4 cellular contexts compared by ENCODE assay signal in the genomic region with DNA sequence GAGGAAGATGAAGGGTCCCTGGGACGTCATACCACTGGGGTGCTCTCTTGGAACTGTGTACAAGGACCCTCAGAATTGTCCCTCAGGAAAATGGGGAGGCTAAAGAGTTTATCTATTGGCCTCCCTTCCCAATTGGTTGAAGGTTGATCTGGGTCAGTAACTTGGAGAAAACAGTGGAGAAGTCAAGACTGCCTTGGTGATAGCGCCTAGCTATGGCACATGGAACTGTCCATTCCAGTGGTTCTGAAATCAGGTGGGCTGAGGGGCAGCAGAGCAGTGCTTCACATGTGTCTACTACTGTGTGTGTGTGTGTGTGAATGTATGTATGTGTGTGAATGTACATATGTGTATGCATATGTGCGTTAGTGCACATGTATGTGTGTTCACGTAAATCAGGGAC.
TF ChIP-seq lines count a peak whose summit lies in the region.

No MANE protein-coding gene starts in this region.

TF ChIP-seq in A549, 52 proteins besides CTCF, POLR2A, EP300 and RAD21 (continued from another document):
- TF ChIP-seq, protein P1, sequence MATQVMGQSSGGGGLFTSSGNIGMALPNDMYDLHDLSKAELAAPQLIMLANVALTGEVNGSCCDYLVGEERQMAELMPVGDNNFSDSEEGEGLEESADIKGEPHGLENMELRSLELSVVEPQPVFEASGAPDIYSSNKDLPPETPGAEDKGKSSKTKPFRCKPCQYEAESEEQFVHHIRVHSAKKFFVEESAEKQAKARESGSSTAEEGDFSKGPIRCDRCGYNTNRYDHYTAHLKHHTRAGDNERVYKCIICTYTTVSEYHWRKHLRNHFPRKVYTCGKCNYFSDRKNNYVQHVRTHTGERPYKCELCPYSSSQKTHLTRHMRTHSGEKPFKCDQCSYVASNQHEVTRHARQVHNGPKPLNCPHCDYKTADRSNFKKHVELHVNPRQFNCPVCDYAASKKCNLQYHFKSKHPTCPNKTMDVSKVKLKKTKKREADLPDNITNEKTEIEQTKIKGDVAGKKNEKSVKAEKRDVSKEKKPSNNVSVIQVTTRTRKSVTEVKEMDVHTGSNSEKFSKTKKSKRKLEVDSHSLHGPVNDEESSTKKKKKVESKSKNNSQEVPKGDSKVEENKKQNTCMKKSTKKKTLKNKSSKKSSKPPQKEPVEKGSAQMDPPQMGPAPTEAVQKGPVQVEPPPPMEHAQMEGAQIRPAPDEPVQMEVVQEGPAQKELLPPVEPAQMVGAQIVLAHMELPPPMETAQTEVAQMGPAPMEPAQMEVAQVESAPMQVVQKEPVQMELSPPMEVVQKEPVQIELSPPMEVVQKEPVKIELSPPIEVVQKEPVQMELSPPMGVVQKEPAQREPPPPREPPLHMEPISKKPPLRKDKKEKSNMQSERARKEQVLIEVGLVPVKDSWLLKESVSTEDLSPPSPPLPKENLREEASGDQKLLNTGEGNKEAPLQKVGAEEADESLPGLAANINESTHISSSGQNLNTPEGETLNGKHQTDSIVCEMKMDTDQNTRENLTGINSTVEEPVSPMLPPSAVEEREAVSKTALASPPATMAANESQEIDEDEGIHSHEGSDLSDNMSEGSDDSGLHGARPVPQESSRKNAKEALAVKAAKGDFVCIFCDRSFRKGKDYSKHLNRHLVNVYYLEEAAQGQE (IDR thresholded peaks at IDR 0.05): peak; percentile 56; the same call in 1 of the 2 replicates
- TF ChIP-seq, protein P2, sequence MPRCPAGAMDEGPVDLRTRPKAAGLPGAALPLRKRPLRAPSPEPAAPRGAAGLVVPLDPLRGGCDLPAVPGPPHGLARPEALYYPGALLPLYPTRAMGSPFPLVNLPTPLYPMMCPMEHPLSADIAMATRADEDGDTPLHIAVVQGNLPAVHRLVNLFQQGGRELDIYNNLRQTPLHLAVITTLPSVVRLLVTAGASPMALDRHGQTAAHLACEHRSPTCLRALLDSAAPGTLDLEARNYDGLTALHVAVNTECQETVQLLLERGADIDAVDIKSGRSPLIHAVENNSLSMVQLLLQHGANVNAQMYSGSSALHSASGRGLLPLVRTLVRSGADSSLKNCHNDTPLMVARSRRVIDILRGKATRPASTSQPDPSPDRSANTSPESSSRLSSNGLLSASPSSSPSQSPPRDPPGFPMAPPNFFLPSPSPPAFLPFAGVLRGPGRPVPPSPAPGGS (IDR thresholded peaks at IDR 0.05): no peak

TF ChIP-seq in HEK293, 187 proteins besides CTCF, POLR2A, EP300 and RAD21:
- TF ChIP-seq, protein P1 (tag by site-specific recombination; IDR thresholded peaks at IDR 0.05): peak; percentile 93
- no peak for TF ChIP-seq ZNF843 (tag by site-specific recombination; IDR thresholded peaks at IDR 0.05)

TF ChIP-seq in GM12878, 131 proteins besides CTCF, POLR2A, EP300 and RAD21 (continued from another document):
- TF ChIP-seq, protein P1 (IDR thresholded peaks at IDR 0.05; ENCODE audit: low read depth, low read length): peak; percentile 75

TF ChIP-seq in liver, 16 proteins besides CTCF, POLR2A, EP300 and RAD21 (continued from another document):
- TF ChIP-seq, protein P1 (IDR thresholded peaks at IDR 0.05): peak; percentile 93
